In genomic region chr6:169978615-169979161, GRCh38 we compare ENCODE assay signal across 17 cellular contexts.
DNase-seq lines count a peak whose midpoint lies in the region; ATAC-seq and TF ChIP-seq lines count a peak whose summit lies in the region.
"Had no signal": no experiment of that assay in that cellular context is flagged by ENCODE, and none has a peak within 500 bp of the region (broad histone marks: within the 10 kb centered on the region; RNA-seq: fewer than 3 reads in every experiment).

No MANE protein-coding gene starts in this region.

- no peaks in the 10 kb centered on the region for H3K9me3 Mint-ChIP-seq in activated CD4-positive, alpha-beta memory T cell treated with anti-CD3 and anti-CD28 coated beads for 36 hours
- H3K9me3 Mint-ChIP-seq: dendritic cell treated with granulocyte-macrophage colony-stimulating factor and Interleukin-4, amounts not matched to agents 40 ng/mL and 50 ng/mL, for 4 days; naive thymus-derived CD8-positive, alpha-beta T cell had no signal

- no peak overlapping the region for H2AFZ ChIP-seq in smooth muscle cell (ENCODE audit: low read depth)

- H3K9me3 ChIP-seq in smooth muscle cell (replicated peaks; ENCODE audit: low read depth): no peaks in the 10 kb centered on the region
- H3K9me3 ChIP-seq: BLaER1 treated with 17β-estradiol and CSF1 and Interleukin-3, amounts not matched to agents 10 nM and 100 nM had no signal

- H3K27me3 ChIP-seq in smooth muscle cell (ENCODE audit: low read depth): peaks cover 7% of the 10 kb centered on the region
- H3K27me3 ChIP-seq: BLaER1 treated with 17β-estradiol and CSF1 and Interleukin-3, amounts not matched to agents 10 nM and 100 nM had no signal

- POLR2A ChIA-PET in activated CD4-positive, alpha-beta memory T cell treated with anti-CD3 and anti-CD28 coated beads for 36 hours (lab: Charles Lee): no interaction called here

- peaks cover 5% of the 10 kb centered on the region for H3K27me3 Mint-ChIP-seq in activated CD4-positive, alpha-beta memory T cell treated with anti-CD3 and anti-CD28 coated beads for 36 hours

- H4K20me1 ChIP-seq in smooth muscle cell (ENCODE audit: low read depth): no peaks in the 10 kb centered on the region
- H4K20me1 ChIP-seq: BLaER1 treated with 17β-estradiol and CSF1 and Interleukin-3, amounts not matched to agents 10 nM and 100 nM had no signal

- no peak overlapping the region for H3K4me3 Mint-ChIP-seq in activated CD4-positive, alpha-beta memory T cell treated with anti-CD3 and anti-CD28 coated beads for 36 hours
- H3K4me3 Mint-ChIP-seq: activated CD8-positive, alpha-beta memory T cell treated with anti-CD3 and anti-CD28 coated beads, Interleukin-2, amount 10 ng/mL, durations not matched to agents 7 days and 5 days; dendritic cell treated with granulocyte-macrophage colony-stimulating factor and Interleukin-4, amounts not matched to agents 40 ng/mL and 50 ng/mL, for 4 days; naive thymus-derived CD8-positive, alpha-beta T cell had no signal

- H3K4me2 ChIP-seq in smooth muscle cell: no peak overlapping the region

- 71% methylated on average over 24 of the region's 26 CpGs for WGBS in smooth muscle cell (ENCODE audit: low lambda C conversion rate)

- H3K9ac ChIP-seq in smooth muscle cell (ENCODE audit: low read depth): no peak overlapping the region
- H3K9ac ChIP-seq: BLaER1 treated with 17β-estradiol and CSF1 and Interleukin-3, amounts not matched to agents 10 nM and 100 nM had no signal

- H3K79me2 ChIP-seq in smooth muscle cell (ENCODE audit: low read depth): no peaks in the 10 kb centered on the region

- H3K4me3 ChIP-seq in fibroblast of mammary gland (ENCODE audit: control insufficient read depth, low read depth, low read length) (no peak overlapping the region), smooth muscle cell (no peak overlapping the region)
- H3K4me3 ChIP-seq: BLaER1 treated with 17β-estradiol and CSF1 and Interleukin-3, amounts not matched to agents 10 nM and 100 nM had no signal

- H3K36me3 ChIP-seq in smooth muscle cell (ENCODE audit: low read depth): no peaks in the 10 kb centered on the region
- H3K36me3 ChIP-seq: BLaER1 treated with 17β-estradiol and CSF1 and Interleukin-3, amounts not matched to agents 10 nM and 100 nM had no signal

- CTCF ChIA-PET in activated CD4-positive, alpha-beta memory T cell treated with anti-CD3 and anti-CD28 coated beads for 36 hours (lab: Charles Lee): no interaction called here

- H3K27ac Mint-ChIP-seq in activated CD4-positive, alpha-beta memory T cell treated with anti-CD3 and anti-CD28 coated beads for 36 hours: no peak overlapping the region
- H3K27ac Mint-ChIP-seq: activated CD8-positive, alpha-beta memory T cell treated with anti-CD3 and anti-CD28 coated beads, Interleukin-2, amount 10 ng/mL, durations not matched to agents 7 days and 5 days; dendritic cell treated with granulocyte-macrophage colony-stimulating factor and Interleukin-4, amounts not matched to agents 40 ng/mL and 50 ng/mL, for 4 days; naive thymus-derived CD8-positive, alpha-beta T cell had no signal

- no peak overlapping the region for H3K27ac ChIP-seq in smooth muscle cell (ENCODE audit: low read depth)
- H3K27ac ChIP-seq: BLaER1 treated with 17β-estradiol and CSF1 and Interleukin-3, amounts not matched to agents 10 nM and 100 nM had no signal

- TF ChIP-seq CTCF in fibroblast of mammary gland (conservative IDR thresholded peaks at IDR 0.05; ENCODE audit: control insufficient read depth, insufficient read depth, low read depth, low read length) (no peak), smooth muscle cell (IDR thresholded peaks at IDR 0.05; ENCODE audit: borderline replicate concordance, insufficient read depth, poor library complexity, severe bottlenecking) (no peak)

- ATAC-seq in GM19452 (IDR thresholded peaks at IDR 0.05; ENCODE audit: unreplicated experiment): no peak
- ATAC-seq: activated CD8-positive, alpha-beta memory T cell treated with anti-CD3 and anti-CD28 coated beads, Interleukin-2, amount 10 ng/mL, durations not matched to agents 7 days and 5 days; naive thymus-derived CD8-positive, alpha-beta T cell had no signal

- intact Hi-C loops in posterior vena cava (cut with DNase I): no loop called here
- intact Hi-C loops in activated CD4-positive, alpha-beta memory T cell treated with anti-CD3 and anti-CD28 coated beads for 36 hours (cut with micrococcal nuclease): no loop called here

- no peaks in the 10 kb centered on the region for H3F3A ChIP-seq in smooth muscle cell (ENCODE audit: low read depth)

- no peaks in the 10 kb centered on the region for H3K36me3 Mint-ChIP-seq in activated CD4-positive, alpha-beta memory T cell treated with anti-CD3 and anti-CD28 coated beads for 36 hours
- H3K36me3 Mint-ChIP-seq: activated CD8-positive, alpha-beta memory T cell treated with anti-CD3 and anti-CD28 coated beads, Interleukin-2, amount 10 ng/mL, durations not matched to agents 7 days and 5 days; naive thymus-derived CD8-positive, alpha-beta T cell had no signal

- DNase-seq in Daoy (ENCODE audit: low read depth): peak; percentile 35
- DNase-seq in RPMI7951 (ENCODE audit: low read depth): peak; percentile 94
- peak; percentile 5 for DNase-seq in fibroblast of mammary gland (ENCODE audit: low read depth)
- peak; percentile 76 for DNase-seq in posterior vena cava (ENCODE audit: low spot score)
- DNase-seq in activated CD4-positive, alpha-beta memory T cell treated with anti-CD3 and anti-CD28 coated beads for 36 hours: no peak
- DNase-seq in smooth muscle cell (lab: John Stamatoyannopoulos, UW; ENCODE audit: unreplicated experiment): no peak
- no peak for DNase-seq in SKM-1 (lab: John Stamatoyannopoulos, UW; ENCODE audit: unreplicated experiment)
- DNase-seq: activated CD8-positive, alpha-beta memory T cell treated with anti-CD3 and anti-CD28 coated beads, Interleukin-2, amount 10 ng/mL, durations not matched to agents 7 days and 5 days; HCEC 1CT; MV-4-11; NCI-H2081 treated with DMSO at 0.1 percent for 48 hours; SHP77 treated with DMSO at 0.1 percent for 48 hours; T-helper 2 cell had no signal

- H3K4me1 Mint-ChIP-seq in activated CD4-positive, alpha-beta memory T cell treated with anti-CD3 and anti-CD28 coated beads for 36 hours (ENCODE audit: low read depth): no peaks in the 10 kb centered on the region
- H3K4me1 Mint-ChIP-seq: activated CD8-positive, alpha-beta memory T cell treated with anti-CD3 and anti-CD28 coated beads, Interleukin-2, amount 10 ng/mL, durations not matched to agents 7 days and 5 days had no signal

- H3K4me1 ChIP-seq in smooth muscle cell (ENCODE audit: low read depth): no peaks in the 10 kb centered on the region

Comparison
In these comparisons a context has a peak if more than half of its experiments do, and no peak if none do; other contexts are left out.
1. DNase-seq: peak in Daoy (single experiment), RPMI7951 (single experiment), fibroblast of mammary gland (single experiment) and posterior vena cava (single experiment); none in activated CD4-positive, alpha-beta memory T cell treated with anti-CD3 and anti-CD28 coated beads for 36 hours (single experiment), smooth muscle cell (single experiment) and SKM-1 (single experiment).